Comparison of ENCODE assay signal across 8 cellular contexts in genomic region chr22:41925783-41926460, GRCh38. TPM values are rescaled to one million over a fixed set of nuclear protein-coding genes. Genes with fewer than 3 reads are reported as not detected.
DNase-seq lines count a peak whose midpoint lies in the region; ATAC-seq, FAIRE-seq and TF ChIP-seq lines count a peak whose summit lies in the region.

No MANE protein-coding gene starts in this region.

- H3K27ac ChIP-seq in 22Rv1 (no peak overlapping the region), lung (ENCODE audit: low read depth in 1 of 2, low read length in 1 of 2) (no peak overlapping the region)

- peak; percentile 86 for FAIRE-seq in GM18507 (lab: Jason Lieb, UNC)

- intact Hi-C loops in activated B cell treated with CpG ODN at 0.5 μM for 24 hours (cut with micrococcal nuclease) = loop anchor here (1.0 to 2.0 kb wide), 3 partner anchors 10 to 15 kb away; no protein-coding TSS in a partner anchor

- no peaks in the 10 kb centered on the region for H3K9me3 Mint-ChIP-seq in activated B cell treated with CpG ODN at 0.5 μM for 24 hours

- peak overlapping the region; percentile 94 for H3K27ac Mint-ChIP-seq in activated B cell treated with CpG ODN at 0.5 μM for 24 hours

- H3K36me3 Mint-ChIP-seq in activated B cell treated with CpG ODN at 0.5 μM for 24 hours (ENCODE audit: low read depth) = peaks cover 39% of the 10 kb centered on the region

- CTCF ChIA-PET in activated B cell treated with CpG ODN at 0.5 μM for 24 hours (lab: Charles Lee) = interaction anchor here (0.7 to 11.8 kb wide), 12 partner anchors 10 to 228 kb away, joined by 3 to 258 read pairs (median 8); partner anchors contain the start of genes CCDC134, CENPM, MEI1 and SREBF2

- peaks cover 5% of the 10 kb centered on the region for H3K27me3 ChIP-seq in lung (ENCODE audit: control insufficient read depth, insufficient read depth)

- H3K4me1 Mint-ChIP-seq in activated B cell treated with CpG ODN at 0.5 μM for 24 hours = peaks cover 83% of the 10 kb centered on the region

- POLR2A ChIA-PET in activated B cell treated with CpG ODN at 0.5 μM for 24 hours (lab: Charles Lee) = interaction anchor here (0.5 to 14.7 kb wide), 27 partner anchors 11 to 815 kb away, joined by 3 to 1414 read pairs (median 6); partner anchors contain the start of genes CENPM, DESI1, SHISA8 and SMDT1

- peaks cover 0 to 6% of the 10 kb centered on the region in 2 donors for H3K4me1 ChIP-seq in lung (ENCODE audit: control insufficient read depth in 2 of 2, insufficient read depth in 2 of 2, low read length in 2 of 2)

- TF ChIP-seq CTCF in 22Rv1 (IDR thresholded peaks at IDR 0.05) = peak; percentile 98
- peak; percentile 26 for TF ChIP-seq CTCF in activated B cell treated with CpG ODN at 0.5 μM for 24 hours (IDR thresholded peaks at IDR 0.05)
- peak; percentile 62 for TF ChIP-seq CTCF in lung (IDR thresholded peaks at IDR 0.05; ENCODE audit: control extremely low read depth, extremely low read depth)

- H3K4me3 Mint-ChIP-seq in activated B cell treated with CpG ODN at 0.5 μM for 24 hours = peak overlapping the region; percentile 92

- no peaks in the 10 kb centered on the region for H3K36me3 ChIP-seq in lung (ENCODE audit: control insufficient read depth in 2 of 2, insufficient read depth in 2 of 2, low read length in 2 of 2)

- in situ Hi-C loops in KBM-7 (cut with MboI; ENCODE audit: low pct_unique_long_range_greater_than_20kb, low sequenced_read_pairs) = no loop called here

- H3K4me3 ChIP-seq in lung = peak overlapping the region; percentile 10

- 4 to 5% methylated on average over 36 to 46 of the region's 48 CpGs for WGBS in lung, 2 donors

- no peaks in the 10 kb centered on the region for H3K9me3 ChIP-seq in lung (ENCODE audit: control insufficient read depth in 2 of 2, insufficient read depth in 1 of 2, low read length in 1 of 2)

- no peak for DNase-seq in GM18507 (ENCODE audit: extremely low spot score, insufficient read length, low read depth)
- peak; percentile 78 for DNase-seq in KBM-7
- DNase-seq in activated B cell treated with CpG ODN at 0.5 μM for 24 hours = peak; percentile 90
- peak; percentile 72 for DNase-seq in central memory CD4-positive, alpha-beta T cell
- peak; percentile 50 for DNase-seq in lung (ENCODE audit: low spot score)
- peak; percentile 42 to 57 for DNase-seq in stimulated activated CD8-positive, alpha-beta memory T cell treated with anti-CD3 and anti-CD28 coated beads, Interleukin-4, amount 100 ng/mL, for 1 hour (ENCODE audit: low read depth in 2 of 2, low spot score in 1 of 2)

- H3K27me3 Mint-ChIP-seq in activated B cell treated with CpG ODN at 0.5 μM for 24 hours = no peaks in the 10 kb centered on the region

- peak; percentile 45 for ATAC-seq in activated B cell treated with CpG ODN at 0.5 μM for 24 hours (ENCODE audit: low read depth)
- ATAC-seq in lung (ENCODE audit: insufficient read depth, low FRiP score) = peak; percentile 71
- no peak for ATAC-seq in GM21717 (IDR thresholded peaks at IDR 0.05; ENCODE audit: unreplicated experiment)

RNA-seq across cellular contexts. Expression of gene TNFRSF13C, which starts 0.7 kb away (rescaled TPM):
- total RNA-seq in activated B cell treated with CpG ODN at 0.5 μM for 24 hours (266 and 295 TPM in 2 replicates), lung (1 to 10 TPM in 1 of 2 donors, under 1 TPM in 1; 0.31 to 1.7 TPM)
- under 1 TPM; 0.18 to 0.74 TPM for polyA plus RNA-seq in lung

RNA-seq across cellular contexts. Expression of gene SHISA8, which starts 11.0 kb away (rescaled TPM):
- total RNA-seq in activated B cell treated with CpG ODN at 0.5 μM for 24 hours (10.9 and 12.6 TPM in 2 replicates), lung (under 1 TPM in 1 of 2 donors, not detected in 1; 0.34 TPM)
- under 1 TPM in 1 of 2 donors, not detected in 1; 0.02 TPM for polyA plus RNA-seq in lung

RNA-seq across cellular contexts. Expression of gene CENPM, which starts 21.0 kb away (rescaled TPM):
- 9.6 and 13.3 TPM in 2 replicates for total RNA-seq in activated B cell treated with CpG ODN at 0.5 μM for 24 hours
- total RNA-seq in lung = 10 to 100 TPM in 1 of 2 donors, 1 to 10 TPM in 1; 9.9 to 11.8 TPM
- 10 to 100 TPM; 17.1 to 20.5 TPM for polyA plus RNA-seq in lung

RNA-seq across cellular contexts. Expression of gene SEPTIN3, which starts 43.3 kb away (rescaled TPM):
- total RNA-seq in activated B cell treated with CpG ODN at 0.5 μM for 24 hours = 0.49 and 0.54 TPM in 2 replicates
- under 1 TPM; 0.51 to 0.61 TPM for total RNA-seq in lung
- 1 to 10 TPM in 1 of 2 donors, under 1 TPM in 1; 0.31 to 1.3 TPM for polyA plus RNA-seq in lung

Comparison
In these comparisons a context has a peak if more than half of its experiments do, and no peak if none do; other contexts are left out.
1. CTCF ChIP-seq: peak in every context shown above with its lines; median percentile 98 in 22Rv1; 62 in lung; 26 in activated B cell treated with CpG ODN at 0.5 μM for 24 hours.
2. RNA of gene TNFRSF13C, which starts 0.7 kb away (total RNA-seq): 266 to 295 TPM in activated B cell treated with CpG ODN at 0.5 μM for 24 hours; 0.31 to 1.7 TPM in lung; every median in the first group is over 10 times any median in the second.